Comparison of ENCODE assay signal across 15 cellular contexts in the genomic region with DNA sequence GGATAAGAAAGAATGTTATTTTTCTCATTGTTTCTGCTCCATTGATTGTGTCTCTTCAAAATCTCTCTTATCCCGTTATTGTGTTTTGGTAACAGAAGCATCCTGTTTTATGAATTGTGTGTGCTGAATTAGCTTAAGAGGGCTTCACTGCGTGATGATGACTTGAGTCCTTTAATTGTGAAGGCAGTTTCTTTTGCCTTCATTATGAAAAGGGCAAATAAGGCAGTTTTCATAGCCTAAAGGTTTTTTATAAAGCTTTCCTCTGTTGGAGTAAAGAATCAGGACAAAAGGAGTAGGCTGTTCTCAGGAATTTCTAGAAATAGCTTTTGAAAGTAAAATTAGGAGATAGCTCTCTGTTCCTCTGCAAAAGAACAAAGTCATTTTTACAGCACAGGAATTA.
"Had no signal": no experiment of that assay in that cellular context is flagged by ENCODE, and none has a peak within 500 bp of the region (broad histone marks: within the 10 kb centered on the region; RNA-seq: fewer than 3 reads in every experiment).

No MANE protein-coding gene starts in this region.

- H3K9me3 ChIP-seq: pancreas, uterus had no signal

- DNase-seq: activated CD4-positive, alpha-beta T cell treated with anti-CD3 and anti-CD28 coated beads, Interleukin-2, amount 10 ng/mL, durations not matched to agents 7 days and 5 days; activated CD8-positive, alpha-beta memory T cell treated with anti-CD3 and anti-CD28 coated beads, Interleukin-2, amount 50 U/mL, for 48 hours; activated gamma-delta T cell treated with Interleukin-2 at 50 U/mL for 16 hours; activated naive CD8-positive, alpha-beta T cell treated with anti-CD3 and anti-CD28 coated beads for 36 hours; amygdala; dorsolateral prefrontal cortex; glutamatergic neuron; pancreas; stimulated activated CD4-positive, alpha-beta T cell treated with anti-CD3 and anti-CD28 coated beads, Interleukin-4, amount 100 ng/mL, for 24 hours; stimulated activated naive CD4-positive, alpha-beta T cell; T-helper 9 cell; uterus had no signal

- H3K27ac Mint-ChIP-seq: activated CD4-positive, alpha-beta T cell treated with anti-CD3 and anti-CD28 coated beads, Interleukin-2, amount 10 ng/mL, durations not matched to agents 7 days and 5 days; activated naive CD8-positive, alpha-beta T cell treated with anti-CD3 and anti-CD28 coated beads for 36 hours; mesothelial cell of epicardium had no signal

- H3K4me3 ChIP-seq: pancreas, tibial nerve, uterus had no signal

- ATAC-seq: esophagus mucosa, pancreas had no signal

- H3K4me1 Mint-ChIP-seq: activated naive CD8-positive, alpha-beta T cell treated with anti-CD3 and anti-CD28 coated beads for 36 hours had no signal

- H3K4me3 Mint-ChIP-seq: activated CD4-positive, alpha-beta T cell treated with anti-CD3 and anti-CD28 coated beads, Interleukin-2, amount 10 ng/mL, durations not matched to agents 7 days and 5 days; activated naive CD8-positive, alpha-beta T cell treated with anti-CD3 and anti-CD28 coated beads for 36 hours; mesothelial cell of epicardium had no signal

- H3K27me3 Mint-ChIP-seq: activated CD4-positive, alpha-beta T cell treated with anti-CD3 and anti-CD28 coated beads, Interleukin-2, amount 10 ng/mL, durations not matched to agents 7 days and 5 days; activated naive CD8-positive, alpha-beta T cell treated with anti-CD3 and anti-CD28 coated beads for 36 hours had no signal

- H3K36me3 ChIP-seq: pancreas, tibial nerve, uterus had no signal

- FAIRE-seq: pancreas had no signal

- H3K27me3 ChIP-seq: dorsolateral prefrontal cortex, pancreas, tibial nerve, uterus had no signal

- H3K27ac ChIP-seq: pancreas, tibial nerve, uterus had no signal

- H3K4me1 ChIP-seq: pancreas, uterus had no signal
